1 cellular context compared by ENCODE assay signal in the genomic region with DNA sequence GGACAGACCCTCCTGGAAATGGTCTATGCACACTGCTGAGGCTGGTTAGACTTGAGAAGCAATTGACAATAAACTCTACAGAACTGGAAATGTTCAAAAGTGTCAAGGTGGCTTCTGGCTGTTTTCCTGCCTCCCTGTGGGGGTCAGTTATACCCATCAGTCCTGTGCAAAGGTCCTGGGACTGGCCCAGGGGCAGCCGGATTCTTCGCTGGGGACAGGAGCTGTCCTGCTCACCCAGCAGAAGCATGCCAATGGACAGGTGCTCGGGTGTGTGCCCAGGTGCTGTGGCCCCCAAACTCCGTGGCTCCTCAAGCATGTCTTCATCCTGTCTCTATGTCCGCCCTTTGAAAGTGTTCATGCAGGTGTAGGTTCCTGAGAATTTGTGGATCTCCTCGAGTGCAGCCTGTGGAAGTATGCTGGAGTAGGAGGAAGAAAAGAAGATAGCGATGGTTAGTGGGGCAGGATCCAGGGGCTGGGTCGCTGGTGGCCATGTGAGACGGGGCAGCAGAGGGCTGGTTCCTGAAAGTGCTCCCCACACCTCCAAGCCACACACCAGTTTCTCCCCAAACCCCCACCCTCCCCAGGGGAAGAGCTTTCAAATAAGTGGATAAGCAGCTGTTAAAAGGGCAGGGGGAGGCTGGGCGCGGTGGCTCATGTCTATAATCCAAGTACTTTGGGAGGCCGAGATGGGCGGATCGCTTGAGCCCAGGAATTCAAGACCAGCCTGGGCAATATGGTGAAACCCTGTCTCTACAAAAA.
A peak's percentile ranks its signal among the peaks of the same experiment; 100 is the strongest.
TF ChIP-seq lines count a peak whose summit lies in the region.

No MANE protein-coding gene starts in this region.

TF ChIP-seq in HEK293, 187 proteins besides CTCF, POLR2A, EP300 and RAD21:
- TF ChIP-seq ZNF623 (tag by site-specific recombination; IDR thresholded peaks at IDR 0.05) (peak; percentile 86), ZBTB21 (tag by site-specific recombination; IDR thresholded peaks at IDR 0.05) (no peak)
